9 cellular contexts compared by ENCODE assay signal in genomic region chr1:227548448-227548847, GRCh38.
"Had no signal": no experiment of that assay in that cellular context is flagged by ENCODE, and none has a peak within 500 bp of the region (broad histone marks: within the 10 kb centered on the region; RNA-seq: fewer than 3 reads in every experiment).

No MANE protein-coding gene starts in this region.

- H3K4me3 ChIP-seq: GM23338, HAP-1 had no signal

- H3K4me1 Mint-ChIP-seq: GM23338 had no signal

- FAIRE-seq: H1, HTR-8/SVneo had no signal

- H3K4me3 Mint-ChIP-seq: GM23338, HFFc6 had no signal

- DNase-seq: H7, HFFc6, KBM-7 had no signal

- H3K4me2 ChIP-seq: GM23338 had no signal

- H3K27ac Mint-ChIP-seq: GM23338, HFFc6, IgD-negative memory B cell had no signal

- H3K9me3 ChIP-seq: HAP-1 had no signal

- H3K4me1 ChIP-seq: HAP-1 had no signal

- ATAC-seq: GM23338, HCT116 had no signal

- H3K36me3 ChIP-seq: HAP-1 had no signal

- H2AFZ ChIP-seq: GM23338 had no signal
